In genomic region chr1:26351591-26352337, GRCh38 we compare ENCODE assay signal across 1 cellular context.
TF ChIP-seq lines count a peak whose summit lies in the region.

No MANE protein-coding gene starts in this region.

TF ChIP-seq in HepG2, 621 proteins besides CTCF, POLR2A, EP300 and RAD21 (continued from another document and continues in another):
- no peak for TF ChIP-seq ZNF318 (CRISPR knock-in tag; IDR thresholded peaks at IDR 0.05)
- no peak for TF ChIP-seq MATR3 (CRISPR knock-in tag; IDR thresholded peaks at IDR 0.05)
- no peak for TF ChIP-seq SRF (IDR thresholded peaks at IDR 0.05; ENCODE audit: low read depth, low read length)
- TF ChIP-seq DDIT3 (CRISPR knock-in tag; IDR thresholded peaks at IDR 0.05): no peak
- no peak for TF ChIP-seq HHEX (CRISPR knock-in tag; IDR thresholded peaks at IDR 0.05)
- no peak for TF ChIP-seq TRIM22 (IDR thresholded peaks at IDR 0.05)
- no peak for TF ChIP-seq POLR2G (IDR thresholded peaks at IDR 0.05; ENCODE audit: low read depth, low read length)
- TF ChIP-seq PHF5A (CRISPR knock-in tag; IDR thresholded peaks at IDR 0.05; ENCODE audit: low read depth, unreplicated experiment): no peak
- peak; percentile 74; the same call in 1 of the 2 replicates for TF ChIP-seq MED13 (CRISPR knock-in tag; IDR thresholded peaks at IDR 0.05)
- TF ChIP-seq TOE1 (CRISPR knock-in tag; IDR thresholded peaks at IDR 0.05): no peak
- no peak for TF ChIP-seq HOXA7 (CRISPR knock-in tag; IDR thresholded peaks at IDR 0.05)
- no peak for TF ChIP-seq ZNF432 (CRISPR knock-in tag; IDR thresholded peaks at IDR 0.05; ENCODE audit: borderline replicate concordance)
- TF ChIP-seq UBTF (CRISPR knock-in tag; IDR thresholded peaks at IDR 0.05): no peak
- no peak for TF ChIP-seq PREB (CRISPR knock-in tag; IDR thresholded peaks at IDR 0.05)
- no peak; the same call in 1 of the 2 replicates for TF ChIP-seq ZFP91 (CRISPR knock-in tag; IDR thresholded peaks at IDR 0.05; ENCODE audit: borderline replicate concordance)
- no peak for TF ChIP-seq ZNF564 (CRISPR knock-in tag; IDR thresholded peaks at IDR 0.05)
- no peak for TF ChIP-seq ZNF607 (CRISPR knock-in tag; IDR thresholded peaks at IDR 0.05; ENCODE audit: borderline replicate concordance)
- peak; percentile 24; the same call in 1 of the 2 replicates for TF ChIP-seq KDM2A (CRISPR knock-in tag; IDR thresholded peaks at IDR 0.05; ENCODE audit: borderline replicate concordance, low read depth)
- TF ChIP-seq KLF16 (CRISPR knock-in tag; IDR thresholded peaks at IDR 0.05): no peak
- TF ChIP-seq RELA (CRISPR knock-in tag; IDR thresholded peaks at IDR 0.05): no peak
- TF ChIP-seq PAXIP1 (CRISPR knock-in tag; conservative IDR thresholded peaks at IDR 0.05): peak; percentile 79
- no peak for TF ChIP-seq SNAPC5 (CRISPR knock-in tag; IDR thresholded peaks at IDR 0.05; ENCODE audit: borderline replicate concordance)
- TF ChIP-seq ZBTB26 (CRISPR knock-in tag; IDR thresholded peaks at IDR 0.05; ENCODE audit: borderline replicate concordance): no peak
- no peak for TF ChIP-seq ZBTB49 (CRISPR knock-in tag; IDR thresholded peaks at IDR 0.05; ENCODE audit: borderline replicate concordance)
- no peak for TF ChIP-seq ZNF782 (CRISPR knock-in tag; IDR thresholded peaks at IDR 0.05; ENCODE audit: borderline replicate concordance)
- peak; percentile 41; the same call in 1 of the 2 replicates for TF ChIP-seq JUNB (CRISPR knock-in tag; IDR thresholded peaks at IDR 0.05; ENCODE audit: borderline replicate concordance)
- TF ChIP-seq FOXM1 (CRISPR knock-in tag; IDR thresholded peaks at IDR 0.05): no peak
- TF ChIP-seq ZNF678 (CRISPR knock-in tag; IDR thresholded peaks at IDR 0.05): no peak
- peak; percentile 61; the same call in 1 of the 2 replicates for TF ChIP-seq PHF21A (CRISPR knock-in tag; IDR thresholded peaks at IDR 0.05)
- TF ChIP-seq TAF1 (CRISPR knock-in tag; IDR thresholded peaks at IDR 0.05): 0 out of 2 replicates have a peak, but pooled peaks have one; percentile 30
- TF ChIP-seq ATRX (CRISPR knock-in tag; IDR thresholded peaks at IDR 0.05; ENCODE audit: borderline replicate concordance): no peak
- 0 out of 2 replicates have a peak, but pooled peaks have one; percentile 7 for TF ChIP-seq TGIF2 (CRISPR knock-in tag; IDR thresholded peaks at IDR 0.05)
- TF ChIP-seq ZNF737 (CRISPR knock-in tag; IDR thresholded peaks at IDR 0.05; ENCODE audit: borderline replicate concordance): no peak
- no peak for TF ChIP-seq NFKBIZ (CRISPR knock-in tag; IDR thresholded peaks at IDR 0.05)
- TF ChIP-seq ZNF256 (CRISPR knock-in tag; conservative IDR thresholded peaks at IDR 0.05): no peak
